Comparison of ENCODE assay signal across 1 cellular context in genomic region chr18:62186656-62187542, GRCh38.
TF ChIP-seq lines count a peak whose summit lies in the region.

TSS of gene PIGN (minus strand) at chr18:62187056. CDS start at chr18:62161353, 25,703 bp downstream.
TSS of gene RELCH (plus strand) at chr18:62187255. CDS start at chr18:62187506, 251 bp downstream.

TF ChIP-seq in HEK293, 187 proteins besides CTCF, POLR2A, EP300 and RAD21 (continued from another document and continues in another):
- TF ChIP-seq ZNF280D (tag by site-specific recombination; IDR thresholded peaks at IDR 0.05), result peak; percentile 55; the same call in 1 of the 2 replicates
- TF ChIP-seq ZNF148 (tag by site-specific recombination; IDR thresholded peaks at IDR 0.05; ENCODE audit: borderline replicate concordance), result no peak
- no peak for TF ChIP-seq ZNF175 (tag by site-specific recombination; IDR thresholded peaks at IDR 0.05)
- TF ChIP-seq ZBTB10 (tag by site-specific recombination; IDR thresholded peaks at IDR 0.05), result peak; percentile 93
- peak; percentile 49 for TF ChIP-seq SP7 (tag by site-specific recombination; IDR thresholded peaks at IDR 0.05)
- no peak for TF ChIP-seq MEIS1 (CRISPR knock-in tag; IDR thresholded peaks at IDR 0.05; ENCODE audit: borderline replicate concordance)
- TF ChIP-seq WT1 (tag by site-specific recombination; IDR thresholded peaks at IDR 0.05), result no peak
- TF ChIP-seq ZNF311 (tag by site-specific recombination; IDR thresholded peaks at IDR 0.05; ENCODE audit: borderline replicate concordance), result no peak
- TF ChIP-seq ATF2 (tag by site-specific recombination; IDR thresholded peaks at IDR 0.05; ENCODE audit: low read depth), result no peak
- TF ChIP-seq ZNF677 (tag by site-specific recombination; IDR thresholded peaks at IDR 0.05), result no peak
- TF ChIP-seq OVOL3 (tag by site-specific recombination; IDR thresholded peaks at IDR 0.05), result 0 out of 2 replicates have a peak, but pooled peaks have one; percentile 48
- TF ChIP-seq ZNF202 (tag by site-specific recombination; IDR thresholded peaks at IDR 0.05; ENCODE audit: borderline replicate concordance), result no peak
- no peak for TF ChIP-seq ZFP3 (tag by site-specific recombination; IDR thresholded peaks at IDR 0.05; ENCODE audit: low read depth)
- no peak for TF ChIP-seq ZNF660 (tag by site-specific recombination; IDR thresholded peaks at IDR 0.05)
- TF ChIP-seq ZNF366 (tag by site-specific recombination; conservative IDR thresholded peaks at IDR 0.05), result peak; percentile 61
- no peak for TF ChIP-seq ZNF350 (tag by site-specific recombination; IDR thresholded peaks at IDR 0.05)
- TF ChIP-seq YY2 (tag by site-specific recombination; IDR thresholded peaks at IDR 0.05), result peak; percentile 97
- TF ChIP-seq ZIC2 (tag by site-specific recombination; IDR thresholded peaks at IDR 0.05), result peak; percentile 2; the same call in 1 of the 2 replicates
- no peak for TF ChIP-seq GLI2 (tag by site-specific recombination; IDR thresholded peaks at IDR 0.05; ENCODE audit: borderline replicate concordance, low read depth)
- no peak for TF ChIP-seq ZNF16 (tag by site-specific recombination; IDR thresholded peaks at IDR 0.05; ENCODE audit: low read depth)
- TF ChIP-seq ZNF76 (tag by site-specific recombination; IDR thresholded peaks at IDR 0.05; ENCODE audit: borderline replicate concordance, low read depth), result peak; percentile 38; the same call in 1 of the 2 replicates
- TF ChIP-seq ZNF580 (tag by site-specific recombination; IDR thresholded peaks at IDR 0.05), result peak; percentile 79
- TF ChIP-seq ZXDB (tag by site-specific recombination; IDR thresholded peaks at IDR 0.05), result peak; percentile 63
- no peak for TF ChIP-seq SETDB1 (IDR thresholded peaks at IDR 0.05; ENCODE audit: insufficient read length, low read length)
- no peak for TF ChIP-seq ZNF488 (tag by site-specific recombination; IDR thresholded peaks at IDR 0.05)
- no peak for TF ChIP-seq TSHZ1 (tag by site-specific recombination; IDR thresholded peaks at IDR 0.05; ENCODE audit: borderline replicate concordance)
- no peak for TF ChIP-seq ZNF433 (tag by site-specific recombination; IDR thresholded peaks at IDR 0.05; ENCODE audit: low read depth)
- no peak for TF ChIP-seq ZNF639 (tag by site-specific recombination; IDR thresholded peaks at IDR 0.05)
- no peak for TF ChIP-seq SALL2 (tag by site-specific recombination; IDR thresholded peaks at IDR 0.05; ENCODE audit: borderline replicate concordance)
- TF ChIP-seq KLF9 (tag by site-specific recombination; IDR thresholded peaks at IDR 0.05; ENCODE audit: low read depth), result peak; percentile 55; the same call in 1 of the 2 replicates
- TF ChIP-seq ZNF18 (tag by site-specific recombination; IDR thresholded peaks at IDR 0.05), result no peak
- TF ChIP-seq REPIN1 (tag by site-specific recombination; IDR thresholded peaks at IDR 0.05; ENCODE audit: low read depth), result no peak
- peak; percentile 30 for TF ChIP-seq ZNF341 (tag by site-specific recombination; IDR thresholded peaks at IDR 0.05; ENCODE audit: low read depth)
- TF ChIP-seq ZBTB8A (tag by site-specific recombination; IDR thresholded peaks at IDR 0.05), result peak; percentile 56
- no peak; the same call in 1 of the 2 replicates for TF ChIP-seq BCL11B (tag by site-specific recombination; IDR thresholded peaks at IDR 0.05; ENCODE audit: low read depth)
- peak; percentile 91 for TF ChIP-seq YY1 (tag by site-specific recombination; IDR thresholded peaks at IDR 0.05)
- no peak for TF ChIP-seq HOXC10 (CRISPR knock-in tag; IDR thresholded peaks at IDR 0.05)
- no peak for TF ChIP-seq ZNF530 (tag by site-specific recombination; IDR thresholded peaks at IDR 0.05; ENCODE audit: low read depth)
- no peak for TF ChIP-seq ELK4 (IDR thresholded peaks at IDR 0.05; ENCODE audit: borderline replicate concordance, low read depth, low read length)
- TF ChIP-seq GLIS2 (tag by site-specific recombination; IDR thresholded peaks at IDR 0.05), result peak; percentile 84
- no peak for TF ChIP-seq ZNF23 (tag by site-specific recombination; IDR thresholded peaks at IDR 0.05; ENCODE audit: borderline replicate concordance)
- peak; percentile 17; the same call in 1 of the 2 replicates for TF ChIP-seq EGR2 (tag by site-specific recombination; IDR thresholded peaks at IDR 0.05; ENCODE audit: low read depth)
- TF ChIP-seq ZNF707 (tag by site-specific recombination; IDR thresholded peaks at IDR 0.05), result no peak
- TF ChIP-seq ZNF140 (tag by site-specific recombination; IDR thresholded peaks at IDR 0.05), result no peak
- TF ChIP-seq ZNF555 (tag by site-specific recombination; conservative IDR thresholded peaks at IDR 0.05), result no peak
